Comparison of ENCODE assay signal across 13 cellular contexts in the genomic region with DNA sequence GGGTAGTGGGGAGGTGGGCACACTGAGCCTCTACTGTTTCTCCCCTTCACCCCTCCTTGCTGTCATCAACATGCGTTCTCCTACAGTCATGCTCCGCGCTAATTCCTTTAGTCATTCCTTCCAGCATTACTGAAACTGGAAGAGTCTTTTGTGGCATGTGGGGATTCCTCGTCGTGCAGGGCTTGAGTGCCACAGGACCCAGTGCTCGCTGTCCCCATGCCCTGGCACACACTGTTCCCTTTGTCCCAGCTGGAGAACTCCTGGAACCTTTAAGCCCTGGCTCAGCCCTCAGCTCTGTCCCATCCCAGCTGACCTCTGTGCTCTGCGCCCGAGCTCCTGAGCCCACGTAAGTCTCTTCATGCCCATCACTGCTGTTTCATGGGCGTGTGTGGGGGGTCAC. TPM values are rescaled to one million over a fixed set of nuclear protein-coding genes. Genes with fewer than 3 reads are reported as not detected.
DNase-seq lines count a peak whose midpoint lies in the region; ATAC-seq and TF ChIP-seq lines count a peak whose summit lies in the region.
"Had no signal": no experiment of that assay in that cellular context is flagged by ENCODE, and none has a peak within 500 bp of the region (broad histone marks: within the 10 kb centered on the region; RNA-seq: fewer than 3 reads in every experiment).

No MANE protein-coding gene starts in this region.

- H3K4me3 ChIP-seq in ACC112 (ENCODE audit: low read depth, low read length) (no peak overlapping the region), osteoblast (ENCODE audit: insufficient read depth, low read length) (no peak overlapping the region)
- H3K4me3 ChIP-seq: mucosa of descending colon, vagina had no signal

- H2AFZ ChIP-seq in ACC112 (ENCODE audit: low read length, unreplicated experiment) = no peak overlapping the region
- H2AFZ ChIP-seq in osteoblast (ENCODE audit: low read length) = no peak overlapping the region

- peak overlapping the region; percentile 59 for H3K4me2 ChIP-seq in osteoblast (ENCODE audit: insufficient read depth, low read length)

- TF ChIP-seq CTCF in osteoblast (IDR thresholded peaks at IDR 0.05; ENCODE audit: extremely low read depth, low read depth, low read length) = no peak

- no peaks in the 10 kb centered on the region for H3K27me3 ChIP-seq in ACC112 (ENCODE audit: insufficient read depth, low read length)
- H3K27me3 ChIP-seq in osteoblast (ENCODE audit: insufficient read depth, low read length) = no peaks in the 10 kb centered on the region
- H3K27me3 ChIP-seq: vagina had no signal

- ATAC-seq in SK-N-SH treated with all-trans-retinoic acid at 6 μM for 48 hours (peak; percentile 3), HG03196 (IDR thresholded peaks at IDR 0.05; ENCODE audit: unreplicated experiment) (no peak)
- ATAC-seq: activated T-cell treated with anti-CD3 and anti-CD28 coated beads, Interleukin-2, amount 50 U/mL, for 72 hours; mucosa of descending colon had no signal

- H3K36me3 ChIP-seq in ACC112 (ENCODE audit: insufficient read depth, low read length) = no peaks in the 10 kb centered on the region
- no peaks in the 10 kb centered on the region for H3K36me3 ChIP-seq in osteoblast (ENCODE audit: insufficient read depth, low read length)
- H3K36me3 ChIP-seq: vagina had no signal

- H3K79me2 ChIP-seq in ACC112 (ENCODE audit: control insufficient read depth, insufficient read depth, low read length, unreplicated experiment) (peaks cover 4% of the 10 kb centered on the region), osteoblast (ENCODE audit: insufficient read depth, low read length) (peaks cover 43% of the 10 kb centered on the region)

- H3K4me1 ChIP-seq in ACC112 (ENCODE audit: control insufficient read depth, insufficient read depth, low read length, unreplicated experiment) (peaks cover 72% of the 10 kb centered on the region), osteoblast (ENCODE audit: insufficient read depth, low read length) (peaks cover 66% of the 10 kb centered on the region)

- DNase-seq in fibroblast of gingiva (ENCODE audit: low read depth) (peak; percentile 55), osteoblast (ENCODE audit: insufficient read length, low spot score, missing footprints) (no peak), HuH-7 (ENCODE audit: low spot score) (no peak), hepatic stellate cell (ENCODE audit: low spot score) (no peak)
- DNase-seq in activated effector memory CD4-positive, alpha-beta T cell treated with Interleukin-2 at 50 U/mL for 16 hours = no peak
- DNase-seq: activated T-cell treated with anti-CD3 and anti-CD28 coated beads, Interleukin-2, amount 50 U/mL, for 72 hours; DND-41; mucosa of descending colon; NCI-H146 had no signal

- peak overlapping the region; percentile 79 for H3K27ac ChIP-seq in ACC112 (ENCODE audit: low read depth, low read length)
- peak overlapping the region; percentile 73 for H3K27ac ChIP-seq in osteoblast (ENCODE audit: low read depth, low read length)

- no peaks in the 10 kb centered on the region for H3K9me3 ChIP-seq in osteoblast (ENCODE audit: low read depth, low read length)
- H3K9me3 ChIP-seq: mucosa of descending colon, vagina had no signal

- peaks cover 10% of the 10 kb centered on the region for H4K20me1 ChIP-seq in osteoblast (ENCODE audit: insufficient read depth, low read length)

TF ChIP-seq in SK-N-SH treated with all-trans-retinoic acid at 6 μM for 48 hours, 23 proteins besides CTCF, POLR2A, EP300 and RAD21:
- no peak for TF ChIP-seq ZFP3 (CRISPR knock-in tag; IDR thresholded peaks at IDR 0.05)
- TF ChIP-seq CREB5 (CRISPR knock-in tag; IDR thresholded peaks at IDR 0.05; ENCODE audit: low read depth) = no peak
- no peak for TF ChIP-seq OSR1 (CRISPR knock-in tag; IDR thresholded peaks at IDR 0.05)
- no peak for TF ChIP-seq PPARA (CRISPR knock-in tag; IDR thresholded peaks at IDR 0.05; ENCODE audit: borderline replicate concordance)
- TF ChIP-seq, protein P1, sequence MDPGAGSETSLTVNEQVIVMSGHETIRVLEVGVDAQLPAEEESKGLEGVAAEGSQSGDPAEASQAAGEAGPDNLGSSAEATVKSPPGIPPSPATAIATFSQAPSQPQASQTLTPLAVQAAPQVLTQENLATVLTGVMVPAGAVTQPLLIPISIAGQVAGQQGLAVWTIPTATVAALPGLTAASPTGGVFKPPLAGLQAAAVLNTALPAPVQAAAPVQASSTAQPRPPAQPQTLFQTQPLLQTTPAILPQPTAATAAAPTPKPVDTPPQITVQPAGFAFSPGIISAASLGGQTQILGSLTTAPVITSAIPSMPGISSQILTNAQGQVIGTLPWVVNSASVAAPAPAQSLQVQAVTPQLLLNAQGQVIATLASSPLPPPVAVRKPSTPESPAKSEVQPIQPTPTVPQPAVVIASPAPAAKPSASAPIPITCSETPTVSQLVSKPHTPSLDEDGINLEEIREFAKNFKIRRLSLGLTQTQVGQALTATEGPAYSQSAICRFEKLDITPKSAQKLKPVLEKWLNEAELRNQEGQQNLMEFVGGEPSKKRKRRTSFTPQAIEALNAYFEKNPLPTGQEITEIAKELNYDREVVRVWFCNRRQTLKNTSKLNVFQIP (CRISPR knock-in tag; IDR thresholded peaks at IDR 0.05; ENCODE audit: borderline replicate concordance, low read depth) = no peak
- no peak for TF ChIP-seq TCF4 (CRISPR knock-in tag; IDR thresholded peaks at IDR 0.05; ENCODE audit: borderline replicate concordance)
- no peak for TF ChIP-seq ZNF8 (CRISPR knock-in tag; IDR thresholded peaks at IDR 0.05)
- no peak for TF ChIP-seq TOX (CRISPR knock-in tag; IDR thresholded peaks at IDR 0.05; ENCODE audit: borderline replicate concordance)
- TF ChIP-seq RARB (CRISPR knock-in tag; IDR thresholded peaks at IDR 0.05) = no peak
- TF ChIP-seq ZC3H10 (CRISPR knock-in tag; IDR thresholded peaks at IDR 0.05) = no peak
- TF ChIP-seq, protein P2, sequence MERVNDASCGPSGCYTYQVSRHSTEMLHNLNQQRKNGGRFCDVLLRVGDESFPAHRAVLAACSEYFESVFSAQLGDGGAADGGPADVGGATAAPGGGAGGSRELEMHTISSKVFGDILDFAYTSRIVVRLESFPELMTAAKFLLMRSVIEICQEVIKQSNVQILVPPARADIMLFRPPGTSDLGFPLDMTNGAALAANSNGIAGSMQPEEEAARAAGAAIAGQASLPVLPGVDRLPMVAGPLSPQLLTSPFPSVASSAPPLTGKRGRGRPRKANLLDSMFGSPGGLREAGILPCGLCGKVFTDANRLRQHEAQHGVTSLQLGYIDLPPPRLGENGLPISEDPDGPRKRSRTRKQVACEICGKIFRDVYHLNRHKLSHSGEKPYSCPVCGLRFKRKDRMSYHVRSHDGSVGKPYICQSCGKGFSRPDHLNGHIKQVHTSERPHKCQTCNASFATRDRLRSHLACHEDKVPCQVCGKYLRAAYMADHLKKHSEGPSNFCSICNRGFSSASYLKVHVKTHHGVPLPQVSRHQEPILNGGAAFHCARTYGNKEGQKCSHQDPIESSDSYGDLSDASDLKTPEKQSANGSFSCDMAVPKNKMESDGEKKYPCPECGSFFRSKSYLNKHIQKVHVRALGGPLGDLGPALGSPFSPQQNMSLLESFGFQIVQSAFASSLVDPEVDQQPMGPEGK (CRISPR knock-in tag; IDR thresholded peaks at IDR 0.05; ENCODE audit: borderline replicate concordance) = no peak
- no peak for TF ChIP-seq TSHZ2 (CRISPR knock-in tag; IDR thresholded peaks at IDR 0.05)
TF ChIP-seq in SK-N-SH treated with all-trans-retinoic acid at 6 μM for 48 hours: peak in this region for 0.

RNA-seq across cellular contexts. Expression of gene ODC1, which starts 42.1 kb away (rescaled TPM):
- 106 and 109 TPM in 2 replicates for total RNA-seq in osteoblast
